9 cellular contexts compared by ENCODE assay signal in genomic region chr2:223815186-223815883, GRCh38. TPM values are rescaled to one million over a fixed set of nuclear protein-coding genes. Genes with fewer than 3 reads are reported as not detected.
DNase-seq lines count a peak whose midpoint lies in the region; ATAC-seq, FAIRE-seq and TF ChIP-seq lines count a peak whose summit lies in the region.
"Had no signal": no experiment of that assay in that cellular context is flagged by ENCODE, and none has a peak within 500 bp of the region (broad histone marks: within the 10 kb centered on the region; RNA-seq: fewer than 3 reads in every experiment).

No MANE protein-coding gene starts in this region.

- H3K4me1 ChIP-seq in endothelial cell of umbilical vein (ENCODE audit: control insufficient read depth, extremely low read depth, insufficient read depth, low read length) (peaks cover 25% of the 10 kb centered on the region), skeletal muscle satellite cell (ENCODE audit: control insufficient read depth, insufficient read depth, low read length) (peaks cover 53% of the 10 kb centered on the region)

- H3K4me3 ChIP-seq in endothelial cell of umbilical vein (replicated peaks in 1 of 3; ENCODE audit: insufficient read depth in 1 of 3, low read depth in 1 of 3, low read length in 3 of 3): no peak overlapping the region
- H3K4me3 ChIP-seq in skeletal muscle satellite cell (ENCODE audit: low read length): no peak overlapping the region
- H3K4me3 ChIP-seq in WERI-Rb-1 (ENCODE audit: low read depth, low read length): no peak overlapping the region

- TF ChIP-seq POLR2A in endothelial cell of umbilical vein (IDR thresholded peaks at IDR 0.05; ENCODE audit: low read depth, low read length): no peak

- H3K36me3 ChIP-seq in endothelial cell of umbilical vein (ENCODE audit: control insufficient read depth in 2 of 2, extremely low read depth in 1 of 2, insufficient read depth in 2 of 2, low read length in 2 of 2) (no peaks in the 10 kb centered on the region), skeletal muscle satellite cell (ENCODE audit: insufficient read depth, low read length) (no peaks in the 10 kb centered on the region), WERI-Rb-1 (no peaks in the 10 kb centered on the region)
- H3K36me3 ChIP-seq: BE2C had no signal

- POLR2A ChIA-PET in endothelial cell of umbilical vein (lab: Charles Lee): no interaction called here

- DNase-seq in NCI-H510A treated with DMSO at 0.1 percent for 48 hours (lab: John Stamatoyannopoulos, UW) (peak; percentile 10), NCI-H510A (lab: John Stamatoyannopoulos, UW) (no peak), NCI-H2171 treated with DMSO at 0.1 percent for 48 hours (lab: John Stamatoyannopoulos, UW) (peak; percentile 42), endothelial cell of umbilical vein (ENCODE audit: low read depth, low spot score) (peak; percentile 97), WERI-Rb-1 (no peak)
- DNase-seq in central memory CD4-positive, alpha-beta T cell: no peak
- DNase-seq: BE2C had no signal

- no peak overlapping the region for H2AFZ ChIP-seq in endothelial cell of umbilical vein (ENCODE audit: low read depth, low read length)

- intact Hi-C loops in endothelial cell of umbilical vein (cut with micrococcal nuclease): loop anchor here (1.0 to 5.0 kb wide), 3 partner anchors 90 to 332 kb away; no protein-coding TSS in a partner anchor

- no TSS peak for BruUV-seq in endothelial cell of umbilical vein (replicated peaks; lab: Mats Ljungman, UMichigan)

- peak; percentile 92 for FAIRE-seq in endothelial cell of umbilical vein (lab: Jason Lieb, UNC)

- H3K9me3 ChIP-seq in endothelial cell of umbilical vein (replicated peaks; ENCODE audit: control insufficient read depth, insufficient read depth, low read length) (no peaks in the 10 kb centered on the region), skeletal muscle satellite cell (replicated peaks; ENCODE audit: low read length) (no peaks in the 10 kb centered on the region), WERI-Rb-1 (ENCODE audit: severe bottlenecking) (no peaks in the 10 kb centered on the region)
- H3K9me3 ChIP-seq: BE2C had no signal

- H3K79me2 ChIP-seq in endothelial cell of umbilical vein (ENCODE audit: control insufficient read depth, insufficient read depth, low read length): no peaks in the 10 kb centered on the region

- TF ChIP-seq CTCF in endothelial cell of umbilical vein (IDR thresholded peaks at IDR 0.05; ENCODE audit: extremely low read depth in 1 of 2, insufficient read depth in 1 of 2, low read depth in 1 of 2, low read length in 2 of 2) (no peak), WERI-Rb-1 (IDR thresholded peaks at IDR 0.05; ENCODE audit: low read depth, low read length) (no peak)

- H3K4me2 ChIP-seq in endothelial cell of umbilical vein (ENCODE audit: insufficient read depth, low read length) (peak overlapping the region; percentile 60), skeletal muscle satellite cell (ENCODE audit: low read length) (peak overlapping the region; percentile 55)

- H4K20me1 ChIP-seq in endothelial cell of umbilical vein (replicated peaks; ENCODE audit: control insufficient read depth, extremely low read depth, insufficient read depth, low read length): no peaks in the 10 kb centered on the region

- dilution Hi-C loops in endothelial cell of umbilical vein (cut with MboI; ENCODE audit: extremely low pct_ligation_motif_present, low sequenced_read_pairs): no loop called here

- H3K27ac ChIP-seq in endothelial cell of umbilical vein (ENCODE audit: insufficient read depth, low read depth, low read length) (peak overlapping the region; percentile 49), WERI-Rb-1 (no peak overlapping the region)

- ATAC-seq in HG02588 (IDR thresholded peaks at IDR 0.05; ENCODE audit: unreplicated experiment): no peak

- H3K9ac ChIP-seq in endothelial cell of umbilical vein (replicated peaks; ENCODE audit: extremely low read depth, insufficient read depth, low read length): no peak overlapping the region
- peak overlapping the region; percentile 52 for H3K9ac ChIP-seq in skeletal muscle satellite cell (ENCODE audit: low read depth, low read length)

- CTCF ChIA-PET in endothelial cell of umbilical vein (lab: Charles Lee): interaction anchor here (0.6 to 1.4 kb wide), 5 partner anchors 14 to 123 kb away, joined by 3 to 9 read pairs (median 4); no protein-coding TSS in a partner anchor

- no peaks in the 10 kb centered on the region for H3K9me1 ChIP-seq in endothelial cell of umbilical vein (replicated peaks; ENCODE audit: control insufficient read depth, extremely low read depth, insufficient read depth, low read length)

- H3K27me3 ChIP-seq in endothelial cell of umbilical vein (ENCODE audit: control insufficient read depth in 2 of 2, insufficient read depth in 2 of 2, low read length in 2 of 2) (no peaks in the 10 kb centered on the region), skeletal muscle satellite cell (ENCODE audit: control insufficient read depth, insufficient read depth, low read length) (no peaks in the 10 kb centered on the region), WERI-Rb-1 (ENCODE audit: insufficient read depth, low read depth, severe bottlenecking) (no peaks in the 10 kb centered on the region)
- H3K27me3 ChIP-seq: BE2C had no signal

TF ChIP-seq in endothelial cell of umbilical vein, 7 proteins besides CTCF, POLR2A, EP300 and RAD21:
- TF ChIP-seq POLR2AphosphoS5 (IDR thresholded peaks at IDR 0.05; ENCODE audit: insufficient read depth, low read depth, low read length) (peak; percentile 82), GATA2 (IDR thresholded peaks at IDR 0.05; ENCODE audit: insufficient read depth, insufficient read length, low read depth, low read length) (no peak), EZH2 (IDR thresholded peaks at IDR 0.05; ENCODE audit: borderline replicate concordance, low read depth, low read length, severe bottlenecking) (no peak), JUN (IDR thresholded peaks at IDR 0.05; ENCODE audit: borderline replicate concordance, insufficient read depth, insufficient read length, low read depth) (peak; percentile 96), FOS (IDR thresholded peaks at IDR 0.05; ENCODE audit: borderline replicate concordance, insufficient read depth, low read length) (peak; percentile 98), MYC (IDR thresholded peaks at IDR 0.05; ENCODE audit: low read depth, low read length) (no peak)
- TF ChIP-seq, protein P1, sequence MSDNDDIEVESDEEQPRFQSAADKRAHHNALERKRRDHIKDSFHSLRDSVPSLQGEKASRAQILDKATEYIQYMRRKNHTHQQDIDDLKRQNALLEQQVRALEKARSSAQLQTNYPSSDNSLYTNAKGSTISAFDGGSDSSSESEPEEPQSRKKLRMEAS (IDR thresholded peaks at IDR 0.05; ENCODE audit: insufficient read depth, insufficient read length): no peak

RNA-seq across cellular contexts. Expression of gene AP1S3, which starts 22.0 kb away (rescaled TPM):
- 3.2 and 3.8 TPM in 2 replicates for total RNA-seq in endothelial cell of umbilical vein
- polyA plus RNA-seq in endothelial cell of umbilical vein: 0.51 and 0.69 TPM in 2 replicates
- 0.86 and 0.87 TPM in 2 replicates for polyA plus RNA-seq in endothelial cell of umbilical vein (2011; cell fraction: cytosol; rRNA removed)
- polyA plus RNA-seq in endothelial cell of umbilical vein (2011; cell fraction: nucleus; rRNA removed): 1.1 and 1.8 TPM in 2 replicates
- polyA plus RNA-seq in endothelial cell of umbilical vein (2012): 5.0 and 8.1 TPM in 2 replicates
- 1.2 and 1.6 TPM in 2 replicates for polyA minus RNA-seq in endothelial cell of umbilical vein
- 20.0 TPM for polyA minus RNA-seq in endothelial cell of umbilical vein (2011; cell fraction: cytosol; rRNA and poly(A)+ RNA removed)
- 1.4 and 3.0 TPM in 2 replicates for polyA minus RNA-seq in endothelial cell of umbilical vein (2011; cell fraction: nucleus; rRNA and poly(A)+ RNA removed)
- 5.2 and 7.4 TPM in 2 replicates for total RNA-seq in skeletal muscle satellite cell (2012; rRNA removed)

Comparison
In these comparisons a context has a peak if more than half of its experiments do, and no peak if none do; other contexts are left out.
1. DNase-seq: peak in NCI-H510A treated with DMSO at 0.1 percent for 48 hours (single experiment), NCI-H2171 treated with DMSO at 0.1 percent for 48 hours (single experiment) and endothelial cell of umbilical vein (single experiment); none in NCI-H510A (single experiment), WERI-Rb-1 (single experiment) and central memory CD4-positive, alpha-beta T cell (single experiment).